In genomic region chr1:42681771-42682483, GRCh38 we compare ENCODE assay signal across 7 cellular contexts.
DNase-seq lines count a peak whose midpoint lies in the region; ATAC-seq lines count a peak whose summit lies in the region.

TSS of gene YBX1 (plus strand) at chr1:42682418. CDS start at chr1:42682566, 148 bp downstream.

- DNase-seq in NCI-H2081 (lab: John Stamatoyannopoulos, UW): peak; percentile 99 to 100
- DNase-seq in T1000 (lab: John Stamatoyannopoulos, UW): peak; percentile 98
- DNase-seq in astrocyte of the hippocampus (ENCODE audit: low read depth, low spot score): peak; percentile 99
- peak; percentile 96 to 98 for DNase-seq in hippocampal formation (lab: John Stamatoyannopoulos, UW)
- DNase-seq in retina: peak; percentile 98

- peak; percentile 84 for ATAC-seq in GM18508 (IDR thresholded peaks at IDR 0.05; ENCODE audit: insufficient read depth, unreplicated experiment)
- peak; percentile 83 for ATAC-seq in HG03025 (IDR thresholded peaks at IDR 0.05; ENCODE audit: low FRiP score, unreplicated experiment)

Comparison
In these comparisons a context has a peak if more than half of its experiments do, and no peak if none do; other contexts are left out.
1. Peak in every context shown above with its lines: DNase-seq and ATAC-seq.